Comparison of ENCODE assay signal across 8 cellular contexts in genomic region chr1:23554481-23555224, GRCh38. TPM values are rescaled to one million over a fixed set of nuclear protein-coding genes. Genes with fewer than 3 reads are reported as not detected.
A peak's percentile ranks its signal among the peaks of the same experiment; 100 is the strongest.
DNase-seq lines count a peak whose midpoint lies in the region; ATAC-seq lines count a peak whose summit lies in the region.

No MANE protein-coding gene starts in this region.

- H3K18ac ChIP-seq in mesendoderm (ENCODE audit: low read length) = peak overlapping the region; percentile 93

- peak overlapping the region; percentile 99 for H3K4ac ChIP-seq in mesendoderm (ENCODE audit: low read depth, low read length)

- no peak overlapping the region for H2AK5ac ChIP-seq in mesendoderm (ENCODE audit: low read length)

- WGBS in mesendoderm (ENCODE audit: extremely low coverage, insufficient coverage, low lambda C conversion rate) = no CpG with 5 or more reads among the region's 77 CpGs

- peaks cover 20% of the 10 kb centered on the region for H3K79me2 ChIP-seq in mesendoderm (ENCODE audit: control insufficient read depth, insufficient read depth, low read length)

- peak overlapping the region; percentile 43 for H3K4me2 ChIP-seq in mesendoderm (ENCODE audit: low read length)

- no peak overlapping the region for H4K5ac ChIP-seq in mesendoderm (ENCODE audit: low read length)

- H4K8ac ChIP-seq in mesendoderm (ENCODE audit: low read depth, low read length) = no peak overlapping the region

- H3K36me3 ChIP-seq in mesendoderm (ENCODE audit: control insufficient read depth, insufficient read depth, low read length) = peaks cover 3% of the 10 kb centered on the region

- no peak overlapping the region for H2BK15ac ChIP-seq in mesendoderm (replicated peaks; ENCODE audit: low read depth)

- peak overlapping the region; percentile 84 for H3K56ac ChIP-seq in mesendoderm (ENCODE audit: low read length)

- peak overlapping the region; percentile 93 for H3K27ac ChIP-seq in mesendoderm (ENCODE audit: low read depth, low read length)

- peak overlapping the region; percentile 92 for H2BK5ac ChIP-seq in mesendoderm (ENCODE audit: low read length)

- H3K23ac ChIP-seq in mesendoderm (ENCODE audit: low read length) = peak overlapping the region; percentile 48

- DNase-seq in CD1c-positive myeloid dendritic cell (ENCODE audit: extremely low spot score) (peak; percentile 85), NCI-H748 treated with DMSO at 0.1 percent for 48 hours (lab: John Stamatoyannopoulos, UW) (peak; percentile 89), mesendoderm (peak; percentile 96)
- peak; percentile 92 for DNase-seq in activated CD8-positive, alpha-beta memory T cell treated with anti-CD3 and anti-CD28 coated beads for 24 hours
- DNase-seq in effector CD8-positive, alpha-beta T cell (lab: John Stamatoyannopoulos, UW) = peak; percentile 76
- DNase-seq in stimulated activated CD8-positive, alpha-beta memory T cell treated with anti-CD3 and anti-CD28 coated beads, Interleukin-15, amount 100 ng/mL, for 1 hour (ENCODE audit: low read depth) = peak; percentile 62

- H3K4me1 ChIP-seq in mesendoderm (ENCODE audit: control insufficient read depth, low read depth, low read length) = peaks cover 10% of the 10 kb centered on the region

- no peaks in the 10 kb centered on the region for H3K79me1 ChIP-seq in mesendoderm (ENCODE audit: low read length)

- H3K9ac ChIP-seq in mesendoderm (ENCODE audit: low read length) = peak overlapping the region; percentile 99

- H2BK120ac ChIP-seq in mesendoderm (ENCODE audit: low read depth, low read length) = peak overlapping the region; percentile 97

- H3K4me3 ChIP-seq in mesendoderm (ENCODE audit: low read length) = no peak overlapping the region

- H3K27me3 ChIP-seq in mesendoderm (ENCODE audit: insufficient read depth, low read length, poor library complexity) = no peaks in the 10 kb centered on the region

- ATAC-seq in GM19328 (IDR thresholded peaks at IDR 0.05; ENCODE audit: unreplicated experiment) (peak; percentile 50), HG03520 (IDR thresholded peaks at IDR 0.05; ENCODE audit: unreplicated experiment) (peak; percentile 39)

RNA-seq across cellular contexts. Expression of gene ID3, which starts 4.6 kb away (rescaled TPM):
- polyA plus RNA-seq in mesendoderm (2013, experiment 1 of 2) = 209 TPM
- polyA plus RNA-seq in mesendoderm (2013, experiment 2 of 2) = 208 TPM

RNA-seq across cellular contexts. Expression of gene E2F2, which starts 23.6 kb away (rescaled TPM):
- polyA plus RNA-seq in mesendoderm (2013, experiment 1 of 2) = 2.1 TPM
- 1.8 TPM for polyA plus RNA-seq in mesendoderm (2013, experiment 2 of 2)
